ENCODE assay signal across 32 cellular contexts in the genomic region with DNA sequence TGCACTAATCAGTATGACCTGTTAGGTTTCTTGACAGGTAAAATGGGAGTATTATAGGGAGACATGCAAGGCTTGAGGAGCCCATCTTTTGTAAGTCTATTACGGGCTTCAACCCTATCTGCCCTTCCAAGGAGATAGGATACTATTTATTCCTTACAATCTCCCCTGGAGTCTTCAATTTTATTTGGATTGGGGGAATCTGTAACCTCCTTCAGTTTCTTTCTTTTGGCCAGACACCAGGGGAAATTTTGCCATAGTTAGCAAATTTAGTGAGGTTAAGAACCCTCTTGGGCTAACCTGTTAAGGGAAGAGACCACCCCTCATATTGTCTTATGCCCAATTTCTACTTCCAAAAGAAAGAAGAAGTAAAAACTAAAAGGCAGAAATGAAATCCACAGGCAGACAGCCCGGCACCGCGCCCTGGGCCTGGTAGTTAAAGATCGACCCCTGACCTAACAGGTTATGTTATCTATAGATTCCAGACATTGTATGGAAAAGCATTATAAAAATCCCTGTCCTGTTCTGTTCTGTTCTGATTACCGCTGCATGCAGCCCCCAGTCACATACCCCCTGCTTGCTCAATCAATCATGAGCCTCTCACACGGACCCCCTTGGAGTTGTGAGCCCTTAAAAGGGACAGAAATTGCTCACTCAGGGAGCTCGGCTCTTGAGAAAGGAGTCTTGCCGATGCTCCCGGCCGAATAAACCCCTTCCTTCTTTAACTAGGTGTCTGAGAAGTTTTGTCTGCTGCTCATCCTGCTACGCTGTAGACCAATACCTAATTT. TPM values are rescaled to one million over a fixed set of nuclear protein-coding genes. Genes with fewer than 3 reads are reported as not detected.
"Had no signal": no experiment of that assay in that cellular context is flagged by ENCODE, and none has a peak within 500 bp of the region (broad histone marks: within the 10 kb centered on the region; RNA-seq: fewer than 3 reads in every experiment).

No MANE protein-coding gene starts in this region.

- H3K27me3 ChIP-seq: ascending aorta, breast epithelium, cardiac muscle cell, foreskin keratinocyte, gastrocnemius medialis had no signal

- H3K4me3 ChIP-seq: ascending aorta, breast epithelium, cardiac muscle cell, coronary artery, dorsolateral prefrontal cortex, gastrocnemius medialis, heart left ventricle had no signal

- H3K4me1 ChIP-seq: ascending aorta, breast epithelium, gastrocnemius medialis, heart left ventricle had no signal

- ATAC-seq: activated naive CD4-positive, alpha-beta T cell treated with anti-CD3 and anti-CD28 coated beads, Interleukin-2, amount 50 U/mL, for 72 hours; activated T-cell treated with anti-CD3 and anti-CD28 coated beads, Interleukin-2, amount 50 U/mL, for 72 hours; esophagus mucosa; foreskin keratinocyte; gastrocnemius medialis; heart left ventricle; T-helper 17 cell; WTC11 had no signal

- H3K36me3 ChIP-seq: ascending aorta, breast epithelium, cardiac muscle cell, gastrocnemius medialis, heart left ventricle had no signal

- H3K9me3 ChIP-seq: ascending aorta, breast epithelium, gastrocnemius medialis, heart left ventricle had no signal

- DNase-seq: activated CD4-positive, alpha-beta memory T cell treated with anti-CD3 and anti-CD28 coated beads, Interleukin-2, amount 10 ng/mL, durations not matched to agents 7 days and 5 days; activated CD4-positive, alpha-beta T cell treated with anti-CD3 and anti-CD28 coated beads for 1 hour; activated CD4-positive, alpha-beta T cell treated with anti-CD3 and anti-CD28 coated beads for 4 hours; activated CD4-positive, alpha-beta T cell treated with anti-CD3 and anti-CD28 coated beads, Interleukin-2, amount 10 ng/mL, durations not matched to agents 7 days and 5 days; activated CD4-positive, alpha-beta T cell treated with anti-CD3 and anti-CD28 coated beads, Interleukin-2, amount 50 U/mL, for 4 hours; activated CD8-positive, alpha-beta memory T cell treated with anti-CD3 and anti-CD28 coated beads, Interleukin-2, amount 50 U/mL, for 48 hours; activated gamma-delta T cell; activated naive CD4-positive, alpha-beta T cell; activated naive CD4-positive, alpha-beta T cell treated with anti-CD3 and anti-CD28 coated beads, Interleukin-2, amount 10 ng/mL, durations not matched to agents 7 days and 5 days; activated naive CD8-positive, alpha-beta T cell treated with anti-CD3 and anti-CD28 coated beads, Interleukin-2, amount 10 ng/mL, durations not matched to agents 7 days and 5 days; activated T-cell treated with anti-CD3 and anti-CD28 coated beads for 4 hours; activated T-cell treated with anti-CD3 and anti-CD28 coated beads, Interleukin-2, amount 50 U/mL, for 24 hours; activated T-cell treated with anti-CD3 and anti-CD28 coated beads, Interleukin-2, amount 50 U/mL, for 72 hours; central memory CD4-positive, alpha-beta T cell; dorsolateral prefrontal cortex; effector memory CD4-positive, alpha-beta T cell; endodermal cell; foreskin keratinocyte; gastrocnemius medialis; glutamatergic neuron; heart left ventricle; T-helper 1 cell; T-helper 17 cell had no signal

- H3K27ac ChIP-seq: ascending aorta, breast epithelium, cardiac muscle cell, coronary artery, dorsolateral prefrontal cortex, foreskin keratinocyte, gastrocnemius medialis, heart left ventricle, VCaP had no signal

RNA-seq across cellular contexts. Expression of a gene that starts 39.6 kb away (rescaled TPM):
- total RNA-seq: activated CD4-positive, alpha-beta memory T cell treated with anti-CD3 and anti-CD28 coated beads, Interleukin-2, amount 10 ng/mL, durations not matched to agents 7 days and 5 days; activated CD4-positive, alpha-beta T cell treated with anti-CD3 and anti-CD28 coated beads, Interleukin-2, amount 10 ng/mL, durations not matched to agents 7 days and 5 days; activated naive CD4-positive, alpha-beta T cell treated with anti-CD3 and anti-CD28 coated beads, Interleukin-2, amount 50 U/mL, for 72 hours; activated naive CD8-positive, alpha-beta T cell treated with anti-CD3 and anti-CD28 coated beads, Interleukin-2, amount 10 ng/mL, durations not matched to agents 7 days and 5 days; activated T-cell treated with anti-CD3 and anti-CD28 coated beads, Interleukin-2, amount 50 U/mL, for 72 hours; ascending aorta; cardiac muscle cell; T-helper 17 cell had no signal
- polyA plus RNA-seq: cardiac muscle cell had no signal

RNA-seq across cellular contexts. Expression of a gene that starts 44.6 kb away (rescaled TPM):
- total RNA-seq: activated CD4-positive, alpha-beta memory T cell treated with anti-CD3 and anti-CD28 coated beads, Interleukin-2, amount 10 ng/mL, durations not matched to agents 7 days and 5 days; activated CD4-positive, alpha-beta T cell treated with anti-CD3 and anti-CD28 coated beads, Interleukin-2, amount 10 ng/mL, durations not matched to agents 7 days and 5 days; activated naive CD8-positive, alpha-beta T cell treated with anti-CD3 and anti-CD28 coated beads, Interleukin-2, amount 10 ng/mL, durations not matched to agents 7 days and 5 days; activated T-cell treated with anti-CD3 and anti-CD28 coated beads, Interleukin-2, amount 50 U/mL, for 72 hours; ascending aorta; breast epithelium; cardiac muscle cell; cerebellum; dorsolateral prefrontal cortex; endodermal cell; esophagus mucosa; gastrocnemius medialis; heart left ventricle; WTC11 had no signal
- polyA plus RNA-seq: cardiac muscle cell, heart left ventricle had no signal
